Comparison of ENCODE assay signal across 13 cellular contexts in genomic region chr14:95222151-95222631, GRCh38.
DNase-seq lines count a peak whose midpoint lies in the region; ATAC-seq, FAIRE-seq and TF ChIP-seq lines count a peak whose summit lies in the region.
"Had no signal": no experiment of that assay in that cellular context is flagged by ENCODE, and none has a peak within 500 bp of the region (broad histone marks: within the 10 kb centered on the region; RNA-seq: fewer than 3 reads in every experiment).

No MANE protein-coding gene starts in this region.

- intact Hi-C loops in gastrocnemius medialis (cut with DNase I; ENCODE audit: low total_unique reads), result no loop called here
- intact Hi-C loops in CD14-positive monocyte (cut with micrococcal nuclease), result no loop called here

- peak; percentile 15 for DNase-seq in H54 (ENCODE audit: insufficient read length, low spot score)
- DNase-seq in astrocyte of the hippocampus (ENCODE audit: low read depth, low spot score), result peak; percentile 73
- DNase-seq in kidney epithelial cell (ENCODE audit: low read depth), result peak; percentile 59
- DNase-seq in gastrocnemius medialis, result peak; percentile 24 to 58
- no peak for DNase-seq in CD14-positive monocyte (ENCODE audit: low spot score)
- DNase-seq in HPDE6-E6E7 (ENCODE audit: extremely low spot score), result no peak
- DNase-seq in NCI-H1105 (lab: John Stamatoyannopoulos, UW), result no peak
- DNase-seq: activated naive CD4-positive, alpha-beta T cell treated with anti-CD3 and anti-CD28 coated beads for 36 hours; CD8-positive, alpha-beta memory T cell; NCI-H1930 had no signal

- H3K4me1 Mint-ChIP-seq in CD14-positive monocyte, result no peaks in the 10 kb centered on the region
- H3K4me1 Mint-ChIP-seq: CD8-positive, alpha-beta memory T cell had no signal

- ATAC-seq in gastrocnemius medialis, result peak; percentile 43 to 63
- ATAC-seq in GM19452 (IDR thresholded peaks at IDR 0.05; ENCODE audit: unreplicated experiment), result no peak
- ATAC-seq: K562 had no signal

- FAIRE-seq in H54 (lab: Jason Lieb, UNC), result no peak
- FAIRE-seq: K562 had no signal

- TF ChIP-seq CTCF in kidney epithelial cell (IDR thresholded peaks at IDR 0.05; ENCODE audit: insufficient read depth, low read length, poor library complexity, severe bottlenecking) (peak; percentile 3), gastrocnemius medialis (IDR thresholded peaks at IDR 0.05 in 4 of 5, conservative IDR thresholded peaks at IDR 0.05 in 1 of 5) (no peak), CD14-positive monocyte (IDR thresholded peaks at IDR 0.05) (no peak)

- H3K27me3 ChIP-seq in kidney epithelial cell (ENCODE audit: control insufficient read depth, insufficient read depth, low read length), result no peaks in the 10 kb centered on the region
- H3K27me3 ChIP-seq in gastrocnemius medialis, result no peaks in the 10 kb centered on the region

- TF ChIP-seq POLR2A in H54 (IDR thresholded peaks at IDR 0.05; ENCODE audit: low read depth, low read length) (no peak), gastrocnemius medialis (IDR thresholded peaks at IDR 0.05) (no peak)

- H3K4me1 ChIP-seq in gastrocnemius medialis, result peaks cover 3 to 4% of the 10 kb centered on the region in 2 donors

- H3K9me3 Mint-ChIP-seq in CD14-positive monocyte, result peaks cover 0 to 3% (median 0%) of the 10 kb centered on the region in 7 donors
- H3K9me3 Mint-ChIP-seq: activated naive CD4-positive, alpha-beta T cell treated with anti-CD3 and anti-CD28 coated beads for 36 hours; CD8-positive, alpha-beta memory T cell; neural crest cell had no signal

- H3K27ac ChIP-seq in gastrocnemius medialis, result peak overlapping the region; percentile 41 to 65 (median 60)

- in situ Hi-C loops in gastrocnemius medialis (cut with MboI; ENCODE audit: low sequenced_read_pairs in 4 of 4), result no loop called here

- H3K36me3 Mint-ChIP-seq in CD14-positive monocyte, result peaks cover 54 to 79% of the 10 kb centered on the region in 2 donors
- H3K36me3 Mint-ChIP-seq: CD8-positive, alpha-beta memory T cell had no signal

- H3K27me3 Mint-ChIP-seq in CD14-positive monocyte (ENCODE audit: low read depth in 3 of 3), result peaks cover 0 to 4% (median 0%) of the 10 kb centered on the region in 3 donors

- no peaks in the 10 kb centered on the region for H3K9me3 ChIP-seq in gastrocnemius medialis

- H3K36me3 ChIP-seq in kidney epithelial cell (ENCODE audit: control insufficient read depth, insufficient read depth, low read length) (no peaks in the 10 kb centered on the region), gastrocnemius medialis (no peaks in the 10 kb centered on the region)

- no peak overlapping the region for H3K4me3 Mint-ChIP-seq in CD14-positive monocyte
- H3K4me3 Mint-ChIP-seq: activated naive CD4-positive, alpha-beta T cell treated with anti-CD3 and anti-CD28 coated beads for 36 hours; CD8-positive, alpha-beta memory T cell; neural crest cell had no signal

- H3K4me3 ChIP-seq in kidney epithelial cell (ENCODE audit: low read depth, low read length) (no peak overlapping the region), gastrocnemius medialis (no peak overlapping the region)
- H3K4me3 ChIP-seq: K562 had no signal

- no peak overlapping the region for H3K27ac Mint-ChIP-seq in CD14-positive monocyte
- H3K27ac Mint-ChIP-seq: activated naive CD4-positive, alpha-beta T cell treated with anti-CD3 and anti-CD28 coated beads for 36 hours; CD8-positive, alpha-beta memory T cell had no signal

Comparison
In these comparisons a context has a peak if more than half of its experiments do, and no peak if none do; other contexts are left out.
1. DNase-seq: peak in H54 (single experiment), astrocyte of the hippocampus (single experiment), kidney epithelial cell (single experiment) and gastrocnemius medialis (2 of 2); none in CD14-positive monocyte (single experiment), HPDE6-E6E7 (single experiment) and NCI-H1105 (single experiment).